21 cellular contexts compared by ENCODE assay signal in the genomic region with DNA sequence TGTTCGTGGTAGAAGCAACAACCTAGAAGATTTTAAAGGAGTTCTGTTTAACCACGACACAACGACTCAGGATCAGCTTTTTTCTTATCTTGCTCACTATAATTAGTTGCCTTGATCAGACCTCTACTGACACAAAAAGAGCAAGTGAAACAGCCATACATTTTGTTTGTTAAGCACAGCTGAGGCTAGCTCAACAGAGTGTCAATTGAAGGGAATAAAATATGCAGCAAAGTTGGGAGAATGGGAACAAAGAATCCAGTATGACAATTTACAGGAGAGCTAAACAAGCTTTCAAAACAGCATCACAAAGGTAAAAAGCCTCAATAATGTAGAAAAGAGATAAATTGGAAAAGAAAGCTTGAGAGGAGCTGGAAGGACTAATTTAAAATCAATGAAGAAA.
"Had no signal": no experiment of that assay in that cellular context is flagged by ENCODE, and none has a peak within 500 bp of the region (broad histone marks: within the 10 kb centered on the region; RNA-seq: fewer than 3 reads in every experiment).

No MANE protein-coding gene starts in this region.

- H3K4me3 ChIP-seq: adrenal gland, ascending aorta, esophagus muscularis mucosa, spleen, upper lobe of left lung had no signal

- H3K27ac ChIP-seq: adrenal gland, ascending aorta, esophagus muscularis mucosa, parathyroid adenoma, spleen, upper lobe of left lung had no signal

- H3K9me3 ChIP-seq: adrenal gland, ascending aorta, esophagus muscularis mucosa, spleen, upper lobe of left lung had no signal

- H3K36me3 ChIP-seq: adrenal gland, ascending aorta, esophagus muscularis mucosa, spleen, upper lobe of left lung had no signal

- H3K27me3 ChIP-seq: adrenal gland, ascending aorta, esophagus muscularis mucosa, spleen, upper lobe of left lung had no signal

- H3K4me1 ChIP-seq: adrenal gland, ascending aorta, parathyroid adenoma, upper lobe of left lung had no signal

- DNase-seq: activated CD4-positive, alpha-beta T cell treated with anti-CD3 and anti-CD28 coated beads for 36 hours; activated CD4-positive, CD25-positive, alpha-beta regulatory T cell; activated CD8-positive, alpha-beta T cell treated with anti-CD3 and anti-CD28 coated beads, Interleukin-2, amount 10 ng/mL, durations not matched to agents 7 days and 5 days; activated effector memory CD4-positive, alpha-beta T cell treated with Interleukin-2 at 50 U/mL for 16 hours; activated naive CD4-positive, alpha-beta T cell treated with anti-CD3 and anti-CD28 coated beads for 36 hours; activated naive CD8-positive, alpha-beta T cell treated with anti-CD3 and anti-CD28 coated beads for 36 hours; activated T-cell treated with anti-CD3 and anti-CD28 coated beads for 4 hours; adrenal gland; endodermal cell; foreskin melanocyte; left cardiac atrium; midbrain; naive thymus-derived CD4-positive, alpha-beta T cell; right cardiac atrium; spleen; stimulated activated naive CD4-positive, alpha-beta T cell treated with Interleukin-2 at 50 U/mL for 16 hours; upper lobe of left lung had no signal

- FAIRE-seq: islet of Langerhans had no signal
